Comparison of ENCODE assay signal across 10 cellular contexts in genomic region chr7:102689436-102690282, GRCh38. TPM values are rescaled to one million over a fixed set of nuclear protein-coding genes. Genes with fewer than 3 reads are reported as not detected.
DNase-seq lines count a peak whose midpoint lies in the region; ATAC-seq and TF ChIP-seq lines count a peak whose summit lies in the region.
"Not testable (repeated sequence)": the region's sequence is repeated elsewhere in the genome, so short reads cannot be mapped to it uniquely, and the experiment has no call there.
"Had no signal": no experiment of that assay in that cellular context is flagged by ENCODE, and none has a peak within 500 bp of the region (broad histone marks: within the 10 kb centered on the region; RNA-seq: fewer than 3 reads in every experiment).

No MANE protein-coding gene starts in this region.

- not testable (repeated sequence) for H3K27ac ChIP-seq in CD4-positive, CD25-positive, alpha-beta regulatory T cell (ENCODE audit: insufficient read depth, low read length, poor library complexity, severe bottlenecking)
- H3K27ac ChIP-seq in spleen, result peak overlapping the region in 3 of 8 donors; percentile 52 to 75 (median 58)

- H3K9me3 ChIP-seq in CD4-positive, CD25-positive, alpha-beta regulatory T cell (ENCODE audit: control insufficient read depth in 2 of 2, low read length in 2 of 2); spleen: not testable (repeated sequence)

- not testable (repeated sequence) for H3K27me3 Mint-ChIP-seq in CD4-positive, CD25-positive, alpha-beta regulatory T cell; activated CD4-positive, alpha-beta T cell treated with anti-CD3 and anti-CD28 coated beads for 36 hours

- not testable (repeated sequence) for TF ChIP-seq CTCF in spleen (IDR thresholded peaks at IDR 0.05 in 8 of 11, conservative IDR thresholded peaks at IDR 0.05 in 3 of 11)

- H3K4me3 Mint-ChIP-seq in CD4-positive, CD25-positive, alpha-beta regulatory T cell, result not testable (repeated sequence)
- H3K4me3 Mint-ChIP-seq in activated CD4-positive, alpha-beta T cell treated with anti-CD3 and anti-CD28 coated beads for 36 hours, result peak overlapping the region; percentile 67

- not testable (repeated sequence) for H3K4me3 ChIP-seq in CD4-positive, CD25-positive, alpha-beta regulatory T cell (ENCODE audit: low read depth, low read length)
- peak overlapping the region in 5 of 8 donors; percentile 5 to 55 (median 41) for H3K4me3 ChIP-seq in spleen

- WGBS in spleen, 5 donors, result 0 to 26% (median 22%) methylated on average over 5 to 15 of the region's 74 CpGs; no CpG with 5 or more reads in 1 of the 5 donors

- CTCF ChIA-PET in activated CD4-positive, alpha-beta T cell treated with anti-CD3 and anti-CD28 coated beads for 36 hours (lab: Charles Lee), result not testable (repeated sequence)

- not testable (repeated sequence) for H3K4me1 ChIP-seq in CD4-positive, CD25-positive, alpha-beta regulatory T cell (ENCODE audit: control insufficient read depth, insufficient read depth, low read length, poor library complexity, severe bottlenecking); spleen

- not testable (repeated sequence) for H3K4me1 Mint-ChIP-seq in CD4-positive, CD25-positive, alpha-beta regulatory T cell; activated CD4-positive, alpha-beta T cell treated with anti-CD3 and anti-CD28 coated beads for 36 hours

- not testable (repeated sequence) for H3K27me3 ChIP-seq in CD4-positive, CD25-positive, alpha-beta regulatory T cell (ENCODE audit: control insufficient read depth, insufficient read depth, low read length); spleen (replicated peaks in 1 of 7)

- intact Hi-C loops in activated CD4-positive, alpha-beta T cell treated with anti-CD3 and anti-CD28 coated beads for 36 hours (cut with DNase I, micrococcal nuclease); Right ventricle myocardium superior (cut with DNase I); spleen (cut with DNase I; ENCODE audit: low total_unique reads): not testable (repeated sequence)

- H3K36me3 ChIP-seq in CD4-positive, CD25-positive, alpha-beta regulatory T cell (ENCODE audit: control insufficient read depth, insufficient read depth, low read length); spleen: not testable (repeated sequence)

- H3K36me3 Mint-ChIP-seq in CD4-positive, CD25-positive, alpha-beta regulatory T cell; activated CD4-positive, alpha-beta T cell treated with anti-CD3 and anti-CD28 coated beads for 36 hours (ENCODE audit: low read depth): not testable (repeated sequence)

- ATAC-seq in CD4-positive, CD25-positive, alpha-beta regulatory T cell (ENCODE audit: low read depth in 2 of 2), result peak; percentile 78 to 84
- ATAC-seq in GM19023 (IDR thresholded peaks at IDR 0.05; ENCODE audit: unreplicated experiment) (peak; percentile 65), GM21576 (IDR thresholded peaks at IDR 0.05; ENCODE audit: unreplicated experiment) (peak; percentile 60), HG02943 (IDR thresholded peaks at IDR 0.05; ENCODE audit: low read depth, unreplicated experiment) (peak; percentile 45), HG03469 (IDR thresholded peaks at IDR 0.05; ENCODE audit: unreplicated experiment) (peak; percentile 40), Right ventricle myocardium superior (ENCODE audit: poor library complexity) (peak; percentile 42)
- ATAC-seq in activated CD4-positive, alpha-beta T cell treated with anti-CD3 and anti-CD28 coated beads for 36 hours, result peak; percentile 83

- peak in 2 of 3 donors; percentile 12 to 19 for DNase-seq in CD4-positive, CD25-positive, alpha-beta regulatory T cell
- peak; percentile 67 for DNase-seq in activated CD4-positive, alpha-beta T cell treated with anti-CD3 and anti-CD28 coated beads for 36 hours
- DNase-seq in Right ventricle myocardium superior, result not testable (repeated sequence)
- peak; percentile 82 for DNase-seq in spleen

- not testable (repeated sequence) for H3K9me3 Mint-ChIP-seq in CD4-positive, CD25-positive, alpha-beta regulatory T cell; activated CD4-positive, alpha-beta T cell treated with anti-CD3 and anti-CD28 coated beads for 36 hours (ENCODE audit: low read depth)

- H3K27ac Mint-ChIP-seq in CD4-positive, CD25-positive, alpha-beta regulatory T cell, result not testable (repeated sequence)
- peak overlapping the region; percentile 83 for H3K27ac Mint-ChIP-seq in activated CD4-positive, alpha-beta T cell treated with anti-CD3 and anti-CD28 coated beads for 36 hours

- TF ChIP-seq POLR2A in spleen (IDR thresholded peaks at IDR 0.05), result not testable (repeated sequence)

- POLR2A ChIA-PET in activated CD4-positive, alpha-beta T cell treated with anti-CD3 and anti-CD28 coated beads for 36 hours (lab: Charles Lee), result not testable (repeated sequence)

RNA-seq across cellular contexts. Expression of gene POLR2J2, which starts 18.2 kb away (rescaled TPM):
- total RNA-seq in CD4-positive, CD25-positive, alpha-beta regulatory T cell, result 56.4 TPM
- polyA plus RNA-seq in CD4-positive, CD25-positive, alpha-beta regulatory T cell, result 1 to 10 TPM; 1.3 to 3.3 (median 1.9) TPM
- total RNA-seq in activated CD4-positive, alpha-beta T cell treated with anti-CD3 and anti-CD28 coated beads for 36 hours, result 10 to 100 TPM; 20.0 to 38.2 TPM
- total RNA-seq in Right ventricle myocardium superior, result 1.7 TPM
- 10 to 100 TPM in 5 of 7 donors, 1 to 10 TPM in 2; 9.3 to 21.1 (median 11.6) TPM for total RNA-seq in spleen
- polyA plus RNA-seq in spleen, result 1 to 10 TPM in 2 of 3 donors, under 1 TPM in 1; 0.99 to 3.5 (median 3.0) TPM

RNA-seq across cellular contexts. Expression of gene SPDYE2B, which starts 39.5 kb away (rescaled TPM):
- not detected for total RNA-seq in CD4-positive, CD25-positive, alpha-beta regulatory T cell
- under 1 TPM in 1 of 4 donors, not detected in 3; 0.41 TPM for polyA plus RNA-seq in CD4-positive, CD25-positive, alpha-beta regulatory T cell
- not detected for total RNA-seq in activated CD4-positive, alpha-beta T cell treated with anti-CD3 and anti-CD28 coated beads for 36 hours
- not detected for total RNA-seq in Right ventricle myocardium superior
- not detected for total RNA-seq in spleen
- not detected for polyA plus RNA-seq in spleen
- total RNA-seq: A673, osteoblast had no signal

RNA-seq across cellular contexts. Expression of gene UPK3BL1, which starts 47.1 kb away (rescaled TPM):
- total RNA-seq in CD4-positive, CD25-positive, alpha-beta regulatory T cell, result 119 TPM
- polyA plus RNA-seq in CD4-positive, CD25-positive, alpha-beta regulatory T cell, result 10 to 100 TPM in 3 of 4 donors, 1 to 10 TPM in 1; 9.7 to 32.6 (median 21.9) TPM
- 1 to 10 TPM in 1 of 2 experiments, not detected in 1; 4.0 TPM for total RNA-seq in activated CD4-positive, alpha-beta T cell treated with anti-CD3 and anti-CD28 coated beads for 36 hours
- 12.2 TPM for total RNA-seq in Right ventricle myocardium superior
- total RNA-seq in spleen, result 10 to 100 TPM; 18.5 to 57.4 (median 35.9) TPM
- 100 to 1,000 TPM in 2 of 3 donors, 10 to 100 TPM in 1; 54.5 to 206 (median 108) TPM for polyA plus RNA-seq in spleen

RNA-seq across cellular contexts. Expression of gene FAM185A, which starts 59.1 kb away (rescaled TPM):
- 6.4 TPM for total RNA-seq in CD4-positive, CD25-positive, alpha-beta regulatory T cell
- 1 to 10 TPM; 6.1 to 7.3 (median 6.6) TPM for polyA plus RNA-seq in CD4-positive, CD25-positive, alpha-beta regulatory T cell
- total RNA-seq in activated CD4-positive, alpha-beta T cell treated with anti-CD3 and anti-CD28 coated beads for 36 hours, result 1 to 10 TPM; 7.9 to 8.8 TPM
- total RNA-seq in Right ventricle myocardium superior (8.5 TPM), spleen (10 to 100 TPM in 5 of 7 donors, 1 to 10 TPM in 2; 6.6 to 22.4 (median 12.4) TPM)
- polyA plus RNA-seq in spleen, result 1 to 10 TPM; 3.1 to 4.2 (median 3.2) TPM
